In the genomic region with DNA sequence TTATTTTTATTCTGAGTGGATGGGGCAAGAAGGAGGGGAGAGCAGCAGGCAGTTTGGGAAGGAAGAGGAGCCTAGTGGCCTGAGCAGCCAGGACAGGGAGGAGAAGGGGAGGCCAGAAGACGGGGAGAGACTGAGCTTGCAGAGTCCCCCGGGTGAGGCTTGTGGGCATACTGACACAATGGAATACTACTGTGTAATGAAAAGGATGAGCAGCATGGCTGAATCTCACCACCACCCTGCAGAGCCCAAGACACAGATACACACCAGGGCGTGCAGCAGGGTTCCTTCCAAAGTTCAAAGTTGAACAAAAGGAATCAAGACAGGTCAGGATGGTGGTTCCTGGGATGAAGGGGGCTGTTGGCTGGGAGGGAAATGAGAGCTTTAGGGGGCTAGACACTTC, we compare ENCODE assay signal across 1 cellular context.
TF ChIP-seq lines count a peak whose summit lies in the region.

No MANE protein-coding gene starts in this region.

TF ChIP-seq in HCT116, 20 proteins besides CTCF, POLR2A, EP300 and RAD21:
- no peak for TF ChIP-seq ZNF274 (IDR thresholded peaks at IDR 0.05; ENCODE audit: low read depth, low read length)
